Comparison of ENCODE assay signal across 1 cellular context in the genomic region with DNA sequence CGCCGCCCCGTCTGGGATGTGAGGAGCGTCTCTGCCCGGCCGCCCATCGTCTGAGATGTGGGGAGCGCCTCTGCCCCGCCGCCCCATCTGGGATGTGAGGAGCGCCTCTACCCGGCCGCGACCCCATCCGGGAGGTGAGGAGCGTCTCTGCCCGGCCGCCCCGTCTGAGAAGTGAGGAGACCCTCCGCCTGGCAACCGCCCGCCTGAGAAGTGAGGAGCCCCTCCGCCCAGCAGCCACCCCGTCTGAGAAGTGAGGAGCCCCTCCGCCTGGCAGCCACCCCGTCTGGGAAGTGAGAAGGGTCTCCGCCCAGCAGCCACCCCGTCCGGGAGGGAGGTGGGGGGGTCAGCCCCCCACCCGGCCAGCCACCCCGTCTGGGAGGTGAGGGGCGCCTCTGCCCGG. TPM values are rescaled to one million over a fixed set of nuclear protein-coding genes. Genes with fewer than 3 reads are reported as not detected.
"Had no signal": no experiment of that assay in that cellular context is flagged by ENCODE, and none has a peak within 500 bp of the region (broad histone marks: within the 10 kb centered on the region; RNA-seq: fewer than 3 reads in every experiment).

No MANE protein-coding gene starts in this region.

RNA-seq across cellular contexts. Expression of a gene that starts 36.9 kb away (rescaled TPM):
- total RNA-seq: G401 had no signal

RNA-seq across cellular contexts. Expression of a gene that starts 56.8 kb away (rescaled TPM):
- total RNA-seq: G401 had no signal
